In the genomic region with DNA sequence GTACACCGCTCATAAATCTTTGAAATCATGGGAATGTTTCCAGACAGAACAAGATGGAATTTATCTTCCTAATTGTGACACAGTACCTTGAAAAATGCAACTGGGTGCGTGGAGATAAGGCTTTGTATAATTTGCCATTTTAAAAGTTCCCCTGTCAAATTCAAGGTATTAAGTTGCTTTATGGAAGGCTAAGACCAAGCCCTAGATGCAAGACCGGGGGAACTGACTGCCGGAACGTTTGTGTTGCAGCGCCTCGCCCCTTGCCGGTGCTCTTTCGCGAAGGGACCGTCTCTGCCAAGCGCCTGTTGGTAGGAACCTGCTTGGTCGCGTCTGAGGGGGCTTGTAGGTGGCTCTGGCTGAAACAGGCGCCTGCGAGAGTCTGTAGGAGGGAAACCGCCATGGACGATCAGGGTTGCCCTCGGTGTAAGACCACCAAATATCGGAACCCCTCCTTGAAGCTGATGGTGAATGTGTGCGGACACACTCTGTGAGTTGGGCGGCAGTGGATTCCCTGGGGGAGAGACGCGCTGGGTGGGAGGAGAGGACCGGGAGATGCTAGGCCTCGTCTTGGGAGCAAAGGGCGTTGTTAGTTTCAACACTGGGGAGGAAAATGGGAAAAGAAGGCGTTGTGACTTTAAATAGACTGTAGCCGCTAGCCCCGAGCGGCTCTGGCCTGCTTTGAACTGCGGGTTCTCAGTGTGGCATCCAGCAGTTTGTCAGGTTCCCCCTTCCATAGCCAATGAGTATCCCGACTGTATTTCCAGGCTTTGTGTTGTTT, we compare ENCODE assay signal across 8 cellular contexts. TPM values are rescaled to one million over a fixed set of nuclear protein-coding genes. Genes with fewer than 3 reads are reported as not detected.
DNase-seq lines count a peak whose midpoint lies in the region; ATAC-seq lines count a peak whose summit lies in the region.

A gene (plus strand): TSS at position 297 of the 778 bp plus-strand sequence. CDS start 102 bp downstream, at position 399.

- H3K27ac ChIP-seq in naive thymus-derived CD4-positive, alpha-beta T cell (ENCODE audit: low read depth, low read length): peak within 1 kb of the TSS; percentile 70

- peaks cover 22% of the 10 kb centered on the region for H3K4me1 Mint-ChIP-seq in activated T-cell treated with anti-CD3 and anti-CD28 coated beads, Interleukin-2, amount 50 U/mL, for 24 hours (ENCODE audit: low read depth)
- H3K4me1 Mint-ChIP-seq in naive thymus-derived CD4-positive, alpha-beta T cell: peaks cover 22 to 37% (median 29%) of the 10 kb centered on the region in 7 donors
- H3K4me1 Mint-ChIP-seq in stimulated activated naive B cell treated with anti-CD40 and anti-IgM and Interleukin-4, amounts not matched to agents 10 μg/mL and 1 μg/mL and 100 μg/mL, for 72 hours: peaks cover 15 to 33% of the 10 kb centered on the region in 2 donors

- peaks cover 0 to 5% (median 0%) of the 10 kb centered on the region in 3 experiments for H3K36me3 ChIP-seq in naive thymus-derived CD4-positive, alpha-beta T cell (ENCODE audit: control insufficient read depth in 2 of 3, insufficient read depth in 3 of 3, low read length in 3 of 3)

- peaks cover 8% of the 10 kb centered on the region for H3K36me3 Mint-ChIP-seq in activated T-cell treated with anti-CD3 and anti-CD28 coated beads, Interleukin-2, amount 50 U/mL, for 24 hours (ENCODE audit: low read depth)
- peaks cover 0 to 5% (median 3%) of the 10 kb centered on the region in 5 donors for H3K36me3 Mint-ChIP-seq in naive thymus-derived CD4-positive, alpha-beta T cell
- H3K36me3 Mint-ChIP-seq in stimulated activated naive B cell treated with anti-CD40 and anti-IgM and Interleukin-4, amounts not matched to agents 10 μg/mL and 1 μg/mL and 100 μg/mL, for 72 hours: peaks cover 3 to 8% of the 10 kb centered on the region in 2 donors

- H3K27me3 Mint-ChIP-seq in activated T-cell treated with anti-CD3 and anti-CD28 coated beads, Interleukin-2, amount 50 U/mL, for 24 hours: peaks cover 15% of the 10 kb centered on the region
- peaks cover 13 to 42% (median 22%) of the 10 kb centered on the region in 5 donors for H3K27me3 Mint-ChIP-seq in naive thymus-derived CD4-positive, alpha-beta T cell
- peaks cover 10 to 17% of the 10 kb centered on the region in 2 donors for H3K27me3 Mint-ChIP-seq in stimulated activated naive B cell treated with anti-CD40 and anti-IgM and Interleukin-4, amounts not matched to agents 10 μg/mL and 1 μg/mL and 100 μg/mL, for 72 hours

- H3K9me3 Mint-ChIP-seq in activated T-cell treated with anti-CD3 and anti-CD28 coated beads, Interleukin-2, amount 50 U/mL, for 24 hours: no peaks in the 10 kb centered on the region
- peaks cover 0 to 7% (median 0%) of the 10 kb centered on the region in 11 donors for H3K9me3 Mint-ChIP-seq in naive thymus-derived CD4-positive, alpha-beta T cell
- peaks cover 0 to 2% of the 10 kb centered on the region in 2 donors for H3K9me3 Mint-ChIP-seq in stimulated activated naive B cell treated with anti-CD40 and anti-IgM and Interleukin-4, amounts not matched to agents 10 μg/mL and 1 μg/mL and 100 μg/mL, for 72 hours

- peak within 1 kb of the TSS; percentile 92 for H3K27ac Mint-ChIP-seq in activated T-cell treated with anti-CD3 and anti-CD28 coated beads, Interleukin-2, amount 50 U/mL, for 24 hours
- H3K27ac Mint-ChIP-seq in naive thymus-derived CD4-positive, alpha-beta T cell: peak within 1 kb of the TSS; percentile 88 to 99 (median 94)
- H3K27ac Mint-ChIP-seq in stimulated activated naive B cell treated with anti-CD40 and anti-IgM and Interleukin-4, amounts not matched to agents 10 μg/mL and 1 μg/mL and 100 μg/mL, for 72 hours: peak within 1 kb of the TSS; percentile 97

- DNase-seq in DMS 273 treated with DMSO at 0.1 percent for 48 hours (lab: John Stamatoyannopoulos, UW) (peak; percentile 68), HuH-7 (ENCODE audit: low spot score) (peak; percentile 64), OCI-M2 (lab: John Stamatoyannopoulos, UW; ENCODE audit: unreplicated experiment) (peak; percentile 88), fibroblast of gingiva (ENCODE audit: low read depth) (peak; percentile 88)
- DNase-seq in activated T-cell treated with anti-CD3 and anti-CD28 coated beads, Interleukin-2, amount 50 U/mL, for 24 hours: peak; percentile 89
- DNase-seq in naive thymus-derived CD4-positive, alpha-beta T cell: peak; percentile 65 to 81 (median 75)
- peak; percentile 78 for DNase-seq in stimulated activated naive B cell treated with anti-CD40 and anti-IgM and Interleukin-4, amounts not matched to agents 10 μg/mL and 1 μg/mL and 100 μg/mL, for 72 hours

- H3K4me3 Mint-ChIP-seq in activated T-cell treated with anti-CD3 and anti-CD28 coated beads, Interleukin-2, amount 50 U/mL, for 24 hours: peak within 1 kb of the TSS; percentile 93
- peak within 1 kb of the TSS; percentile 95 to 100 (median 99) for H3K4me3 Mint-ChIP-seq in naive thymus-derived CD4-positive, alpha-beta T cell
- H3K4me3 Mint-ChIP-seq in stimulated activated naive B cell treated with anti-CD40 and anti-IgM and Interleukin-4, amounts not matched to agents 10 μg/mL and 1 μg/mL and 100 μg/mL, for 72 hours: peak within 1 kb of the TSS; percentile 96 to 99

- H3K4me3 ChIP-seq in naive thymus-derived CD4-positive, alpha-beta T cell (ENCODE audit: low read length): peak within 1 kb of the TSS; percentile 64

- POLR2A ChIA-PET in naive thymus-derived CD4-positive, alpha-beta T cell (lab: Charles Lee): no interaction called here

- intact Hi-C loops in naive thymus-derived CD4-positive, alpha-beta T cell (cut with micrococcal nuclease): loop anchor here (1.0 to 10.0 kb wide), 9 partner anchors 11 to 1546 kb away; a partner anchor contains a TSS

- ATAC-seq in GM21515 (IDR thresholded peaks at IDR 0.05; ENCODE audit: unreplicated experiment): peak; percentile 94
- peak; percentile 95 for ATAC-seq in naive thymus-derived CD4-positive, alpha-beta T cell
- ATAC-seq in stimulated activated naive B cell treated with anti-CD40 and anti-IgM and Interleukin-4, amounts not matched to agents 10 μg/mL and 1 μg/mL and 100 μg/mL, for 72 hours (replicated peaks): peak; percentile 97 to 99

- H3K4me1 ChIP-seq in naive thymus-derived CD4-positive, alpha-beta T cell (ENCODE audit: control insufficient read depth in 2 of 2, insufficient read depth in 2 of 2, low read length in 2 of 2): peaks cover 0 to 10% of the 10 kb centered on the region in 2 donors

- peaks cover 0 to 4% of the 10 kb centered on the region in 2 donors for H3K27me3 ChIP-seq in naive thymus-derived CD4-positive, alpha-beta T cell (ENCODE audit: control insufficient read depth in 2 of 2, insufficient read depth in 2 of 2, low read length in 2 of 2)

- CTCF ChIA-PET in naive thymus-derived CD4-positive, alpha-beta T cell (lab: Charles Lee): no interaction called here

- no peaks in the 10 kb centered on the region for H3K9me3 ChIP-seq in naive thymus-derived CD4-positive, alpha-beta T cell (ENCODE audit: control insufficient read depth in 2 of 3, low read length in 3 of 3)

RNA-seq across cellular contexts. Expression of the gene that starts here (rescaled TPM):
- 10 to 100 TPM; 16.0 to 39.1 (median 20.0) TPM for total RNA-seq in naive thymus-derived CD4-positive, alpha-beta T cell
- 10 to 100 TPM; 11.8 to 18.3 TPM for polyA plus RNA-seq in naive thymus-derived CD4-positive, alpha-beta T cell

Comparison
In these comparisons a context has a peak if more than half of its experiments do, and no peak if none do; other contexts are left out.
1. Peak in every context shown above with its lines: DNase-seq, ATAC-seq, H3K4me3 ChIP-seq and H3K27ac ChIP-seq.